Comparison of ENCODE assay signal across 21 cellular contexts in the genomic region with DNA sequence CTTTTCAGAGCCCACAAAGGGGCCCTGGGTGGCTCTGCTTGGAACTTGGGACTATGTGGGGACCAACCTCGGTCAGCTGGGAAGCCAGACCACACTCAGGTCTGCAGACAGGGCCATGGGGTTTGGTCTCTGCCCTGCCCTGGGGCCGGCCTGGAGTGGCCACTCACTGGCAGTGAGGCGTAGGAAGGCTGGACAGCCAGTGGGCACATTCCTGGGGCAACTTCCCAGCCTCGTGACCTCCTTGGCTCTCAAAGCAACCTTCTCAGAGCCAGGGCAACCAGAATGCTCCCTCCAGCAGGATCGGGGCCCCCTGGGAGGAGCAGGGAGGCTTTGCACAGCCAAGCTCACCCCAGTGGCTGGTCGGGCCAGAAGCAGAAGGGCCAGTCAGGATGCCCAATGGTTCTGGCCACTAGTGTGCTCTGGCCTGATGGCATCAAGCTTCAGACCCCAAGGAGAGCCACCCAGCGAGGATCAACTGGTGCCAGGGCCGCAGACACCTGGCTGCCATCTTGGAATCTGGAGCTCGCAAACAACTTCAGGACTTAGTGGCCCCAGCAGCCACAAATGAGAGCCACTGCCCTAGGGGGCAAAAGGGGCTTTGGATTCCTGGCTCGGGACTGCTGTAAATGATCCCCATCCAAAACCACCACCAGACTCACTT.
A peak's percentile ranks its signal among the peaks of the same experiment; 100 is the strongest.
DNase-seq lines count a peak whose midpoint lies in the region; ATAC-seq, FAIRE-seq and TF ChIP-seq lines count a peak whose summit lies in the region.
"Had no signal": no experiment of that assay in that cellular context is flagged by ENCODE, and none has a peak within 500 bp of the region (broad histone marks: within the 10 kb centered on the region; RNA-seq: fewer than 3 reads in every experiment).

No MANE protein-coding gene starts in this region.

- TF ChIP-seq EP300 in K562 (IDR thresholded peaks at IDR 0.05; ENCODE audit: low read length), result no peak
- no peak for TF ChIP-seq EP300 in esophagus muscularis mucosa (IDR thresholded peaks at IDR 0.05)

- H3K9me1 ChIP-seq in K562 (ENCODE audit: control insufficient read depth, insufficient read depth, low read length), result no peaks in the 10 kb centered on the region

- H3K9me3 ChIP-seq in left ventricle myocardium inferior (replicated peaks) (no peaks in the 10 kb centered on the region), K562 (replicated peaks; ENCODE audit: control insufficient read depth, insufficient read depth, low read depth, low read length) (no peaks in the 10 kb centered on the region), colonic mucosa (no peaks in the 10 kb centered on the region), esophagus muscularis mucosa (no peaks in the 10 kb centered on the region)
- H3K9me3 ChIP-seq: body of pancreas, uterus had no signal

- no peaks in the 10 kb centered on the region for H3K36me3 ChIP-seq in left ventricle myocardium inferior
- H3K36me3 ChIP-seq in K562 (ENCODE audit: control insufficient read depth, insufficient read depth, low read length), result no peaks in the 10 kb centered on the region
- H3K36me3 ChIP-seq in colonic mucosa, result no peaks in the 10 kb centered on the region
- no peaks in the 10 kb centered on the region for H3K36me3 ChIP-seq in esophagus muscularis mucosa
- H3K36me3 ChIP-seq: uterus had no signal

- in situ Hi-C loops in K562 (cut with MboI), result no loop called here

- FAIRE-seq in K562 (lab: Jason Lieb, UNC), result no peak
- FAIRE-seq: GM19239, HTR-8/SVneo had no signal

- DNase-seq in cardiac septum (ENCODE audit: low spot score), result peak; percentile 57
- DNase-seq in left ventricle myocardium inferior, result no peak
- no peak for DNase-seq in K562 (ENCODE audit: extremely low read depth in 1 of 4, low spot score in 3 of 4)
- DNase-seq in midbrain (lab: John Stamatoyannopoulos, UW), result peak; percentile 44
- no peak for DNase-seq in putamen (ENCODE audit: low spot score)
- DNase-seq in colonic mucosa, result no peak
- DNase-seq in esophagus muscularis mucosa (ENCODE audit: extremely low spot score), result no peak
- no peak for DNase-seq in stimulated activated CD4-positive, alpha-beta T cell treated with anti-CD3 and anti-CD28 coated beads, Interleukin-4, amount 100 ng/mL, for 1 hour
- DNase-seq: activated CD4-positive, alpha-beta T cell treated with anti-CD3 and anti-CD28 coated beads for 1 hour; CD8-positive, alpha-beta T cell; dermis blood vessel endothelial cell; DMS79 treated with DMSO at 0.1 percent for 48 hours; erythroblast; glutamatergic neuron; mammary epithelial cell; NCI-H226; SHP77 treated with DMSO at 0.1 percent for 48 hours had no signal

- peak overlapping the region; percentile 74 to 95 for H3K9ac ChIP-seq in K562 (ENCODE audit: insufficient read depth in 1 of 2, low read depth in 2 of 2, low read length in 2 of 2)
- H3K9ac ChIP-seq in colonic mucosa (ENCODE audit: low read depth in 2 of 2, low read length in 2 of 2), result no peak overlapping the region

- POLR2A ChIA-PET in K562 (lab: Yijun Ruan, JAX), result interaction anchor here (0.6 to 1.6 kb wide), 8 partner anchors 20 to 1908 kb away, joined by 3 to 5 read pairs (median 3); no protein-coding TSS in a partner anchor

- no peak overlapping the region for H3K4me3 ChIP-seq in left ventricle myocardium inferior
- no peak overlapping the region; the same call in 1 of the 2 replicates for H3K4me3 ChIP-seq in K562
- H3K4me3 ChIP-seq in colonic mucosa, result no peak overlapping the region
- no peak overlapping the region for H3K4me3 ChIP-seq in esophagus muscularis mucosa
- H3K4me3 ChIP-seq: body of pancreas, uterus had no signal

- 89% methylated on average over 9 of the region's 10 CpGs for WGBS in K562 (ENCODE audit: insufficient coverage, low coverage, missing lambda C conversion rate)
- 100% methylated on average over 5 of the region's 10 CpGs for WGBS in esophagus muscularis mucosa

- H3K4me1 ChIP-seq in left ventricle myocardium inferior, result peaks cover 4% of the 10 kb centered on the region
- H3K4me1 ChIP-seq in K562 (replicated peaks in 1 of 2; ENCODE audit: control insufficient read depth in 2 of 2, insufficient read depth in 2 of 2, low read length in 2 of 2), result peaks cover 24 to 69% of the 10 kb centered on the region in 2 experiments
- peaks cover 7% of the 10 kb centered on the region for H3K4me1 ChIP-seq in colonic mucosa
- H3K4me1 ChIP-seq in esophagus muscularis mucosa, result no peaks in the 10 kb centered on the region
- H3K4me1 ChIP-seq: body of pancreas, uterus had no signal

- H3K27me3 ChIP-seq in left ventricle myocardium inferior (ENCODE audit: low read depth) (no peaks in the 10 kb centered on the region), K562 (ENCODE audit: control insufficient read depth in 2 of 2, insufficient read depth in 2 of 2, low read length in 2 of 2) (no peaks in the 10 kb centered on the region), colonic mucosa (no peaks in the 10 kb centered on the region), esophagus muscularis mucosa (peaks cover 0 to 22% (median 0%) of the 10 kb centered on the region in 4 donors)
- H3K27me3 ChIP-seq: body of pancreas, uterus had no signal

- TF ChIP-seq POLR2A in K562 (conservative IDR thresholded peaks at IDR 0.05) (no peak), esophagus muscularis mucosa (IDR thresholded peaks at IDR 0.05; ENCODE audit: low read depth) (no peak)

- no TSS peak for BruUV-seq in K562 (replicated peaks; lab: Mats Ljungman, UMichigan)

- peak overlapping the region; percentile 96 for H3K4me2 ChIP-seq in K562 (ENCODE audit: insufficient read depth, low read length)

- H4K20me1 ChIP-seq in K562 (replicated peaks; ENCODE audit: control insufficient read depth, insufficient read depth, low read length), result no peaks in the 10 kb centered on the region

- H2AFZ ChIP-seq in K562 (ENCODE audit: low read depth, low read length), result peak overlapping the region; percentile 96

- H3K79me2 ChIP-seq in K562 (ENCODE audit: control insufficient read depth, insufficient read depth, low read length), result peaks cover 22% of the 10 kb centered on the region

- CTCF ChIA-PET in K562 (lab: Yijun Ruan, JAX; ENCODE audit: low intra/inter-chr PET ratio), result no interaction called here

- intact Hi-C loops in cardiac septum (cut with DNase I), result no loop called here
- intact Hi-C loops in left ventricle myocardium inferior (cut with micrococcal nuclease), result no loop called here
- intact Hi-C loops in K562 (cut with micrococcal nuclease), result loop anchor here (5.0 kb wide), 1 partner anchor 84 kb away; no protein-coding TSS in a partner anchor
- intact Hi-C loops in colonic mucosa (cut with DNase I), result no loop called here
- intact Hi-C loops in esophagus muscularis mucosa (cut with DNase I), result no loop called here

- TF ChIP-seq CTCF in left ventricle myocardium inferior (IDR thresholded peaks at IDR 0.05; ENCODE audit: borderline replicate concordance), result no peak
- no peak for TF ChIP-seq CTCF in K562 (IDR thresholded peaks at IDR 0.05 in 2 of 3, conservative IDR thresholded peaks at IDR 0.05 in 1 of 3; ENCODE audit: insufficient read depth in 2 of 3, low read depth in 1 of 3, low read length in 3 of 3)
- no peak for TF ChIP-seq CTCF in colonic mucosa (IDR thresholded peaks at IDR 0.05)
- no peak for TF ChIP-seq CTCF in esophagus muscularis mucosa (IDR thresholded peaks at IDR 0.05)

- TF ChIP-seq RAD21 in K562 (CRISPR knock-in tag; conservative IDR thresholded peaks at IDR 0.05 in 1 of 2, IDR thresholded peaks at IDR 0.05 in 1 of 2), result no peak

- H3K27ac ChIP-seq in left ventricle myocardium inferior (replicated peaks) (no peak overlapping the region), K562 (ENCODE audit: extremely low read depth, low read depth, low read length) (peak overlapping the region; percentile 84), colonic mucosa (no peak overlapping the region), esophagus muscularis mucosa (replicated peaks in 1 of 4) (no peak overlapping the region)
- H3K27ac ChIP-seq: body of pancreas, uterus had no signal

- ATAC-seq in K562, result no peak
- ATAC-seq: body of pancreas; CD8-positive, alpha-beta T cell had no signal

TF ChIP-seq in K562, 482 proteins besides CTCF, POLR2A, EP300 and RAD21 (continues in another document):
- TF ChIP-seq ILK (tag; IDR thresholded peaks at IDR 0.05; ENCODE audit: borderline replicate concordance, low read depth) (no peak), C11orf30 (IDR thresholded peaks at IDR 0.05; ENCODE audit: low read depth) (no peak), MED1 (CRISPR knock-in tag; IDR thresholded peaks at IDR 0.05; ENCODE audit: borderline replicate concordance) (no peak), RNF219 (CRISPR knock-in tag; IDR thresholded peaks at IDR 0.05) (no peak), CREB3 (tag; conservative IDR thresholded peaks at IDR 0.05; ENCODE audit: low read depth) (0 out of 2 replicates have a peak, but pooled peaks have one; percentile 19)

Comparison
In these comparisons a context has a peak if more than half of its experiments do, and no peak if none do; other contexts are left out.
1. DNase-seq: peak in cardiac septum (single experiment) and midbrain (single experiment); none in left ventricle myocardium inferior (single experiment), K562 (0 of 4), putamen (single experiment), colonic mucosa (single experiment), esophagus muscularis mucosa (single experiment) and stimulated activated CD4-positive, alpha-beta T cell treated with anti-CD3 and anti-CD28 coated beads, Interleukin-4, amount 100 ng/mL, for 1 hour (single experiment).
2. H3K9ac ChIP-seq: peak in K562 (2 of 2); none in colonic mucosa (0 of 2).